Comparison of ENCODE assay signal across 8 cellular contexts in genomic region chr16:74984194-74984669, GRCh38. TPM values are rescaled to one million over a fixed set of nuclear protein-coding genes. Genes with fewer than 3 reads are reported as not detected.
A peak's percentile ranks its signal among the peaks of the same experiment; 100 is the strongest.
DNase-seq lines count a peak whose midpoint lies in the region; ATAC-seq and TF ChIP-seq lines count a peak whose summit lies in the region.

No MANE protein-coding gene starts in this region.

- H3K4me3 ChIP-seq in AG09309 (ENCODE audit: control insufficient read depth, low read depth, low read length) (peak overlapping the region; percentile 92), fibroblast of pulmonary artery (replicated peaks; ENCODE audit: low read depth, low read length) (peak overlapping the region; percentile 100)

- DNase-seq in AG09309 (ENCODE audit: low read depth) (no peak), fibroblast of pulmonary artery (ENCODE audit: low read depth) (peak; percentile 40), progenitor cell of endocrine pancreas (ENCODE audit: low spot score, unreplicated experiment) (peak; percentile 17), mesenteric fat pad (ENCODE audit: low spot score) (no peak), islet precursor cell (no peak), NCI-H2171 (lab: John Stamatoyannopoulos, UW) (no peak)
- DNase-seq in activated CD4-positive, alpha-beta memory T cell treated with anti-CD3 and anti-CD28 coated beads, Interleukin-2, amount 10 ng/mL, durations not matched to agents 7 days and 5 days = peak; percentile 39

- peak; percentile 1 for ATAC-seq in HG02763 (IDR thresholded peaks at IDR 0.05; ENCODE audit: unreplicated experiment)

- H3K4me3 Mint-ChIP-seq in activated CD4-positive, alpha-beta memory T cell treated with anti-CD3 and anti-CD28 coated beads, Interleukin-2, amount 10 ng/mL, durations not matched to agents 7 days and 5 days = peak overlapping the region; percentile 99
- H3K4me3 Mint-ChIP-seq in progenitor cell of endocrine pancreas (ENCODE audit: low read depth) = peak overlapping the region; percentile 89

- H3K9me3 Mint-ChIP-seq in activated CD4-positive, alpha-beta memory T cell treated with anti-CD3 and anti-CD28 coated beads, Interleukin-2, amount 10 ng/mL, durations not matched to agents 7 days and 5 days = no peaks in the 10 kb centered on the region
- no peaks in the 10 kb centered on the region for H3K9me3 Mint-ChIP-seq in progenitor cell of endocrine pancreas (ENCODE audit: low read depth)

- CTCF ChIA-PET in activated CD4-positive, alpha-beta memory T cell treated with anti-CD3 and anti-CD28 coated beads, Interleukin-2, amount 10 ng/mL, durations not matched to agents 7 days and 5 days (lab: Charles Lee) = interaction anchor here (0.8 to 8.8 kb wide), 7 partner anchors 13 to 286 kb away, joined by 3 to 73 read pairs (median 5); partner anchors contain the start of gene ZNRF1

- peak overlapping the region; percentile 86 for H3K27ac Mint-ChIP-seq in activated CD4-positive, alpha-beta memory T cell treated with anti-CD3 and anti-CD28 coated beads, Interleukin-2, amount 10 ng/mL, durations not matched to agents 7 days and 5 days
- peak overlapping the region; percentile 95 for H3K27ac Mint-ChIP-seq in progenitor cell of endocrine pancreas

- TF ChIP-seq CTCF in AG09309 (IDR thresholded peaks at IDR 0.05; ENCODE audit: control insufficient read depth, insufficient read depth, low read depth, low read length, missing control alignments) = no peak
- no peak for TF ChIP-seq CTCF in fibroblast of pulmonary artery (IDR thresholded peaks at IDR 0.05; ENCODE audit: low read length, missing control alignments)
- no peak for TF ChIP-seq CTCF in progenitor cell of endocrine pancreas (IDR thresholded peaks at IDR 0.05; ENCODE audit: unreplicated experiment)

- H3K36me3 Mint-ChIP-seq in activated CD4-positive, alpha-beta memory T cell treated with anti-CD3 and anti-CD28 coated beads, Interleukin-2, amount 10 ng/mL, durations not matched to agents 7 days and 5 days (ENCODE audit: low read depth) = no peaks in the 10 kb centered on the region
- no peaks in the 10 kb centered on the region for H3K36me3 Mint-ChIP-seq in progenitor cell of endocrine pancreas (ENCODE audit: insufficient read depth)

- H3K4me1 Mint-ChIP-seq in activated CD4-positive, alpha-beta memory T cell treated with anti-CD3 and anti-CD28 coated beads, Interleukin-2, amount 10 ng/mL, durations not matched to agents 7 days and 5 days = peaks cover 25% of the 10 kb centered on the region
- H3K4me1 Mint-ChIP-seq in progenitor cell of endocrine pancreas (ENCODE audit: low read depth) = peaks cover 8% of the 10 kb centered on the region

- no peaks in the 10 kb centered on the region for H3K27me3 Mint-ChIP-seq in activated CD4-positive, alpha-beta memory T cell treated with anti-CD3 and anti-CD28 coated beads, Interleukin-2, amount 10 ng/mL, durations not matched to agents 7 days and 5 days
- no peaks in the 10 kb centered on the region for H3K27me3 Mint-ChIP-seq in progenitor cell of endocrine pancreas

- POLR2A ChIA-PET in activated CD4-positive, alpha-beta memory T cell treated with anti-CD3 and anti-CD28 coated beads, Interleukin-2, amount 10 ng/mL, durations not matched to agents 7 days and 5 days (lab: Charles Lee) = interaction anchor here (0.6 to 2.2 kb wide), 12 partner anchors 9 to 664 kb away, joined by 3 to 11 read pairs (median 4); partner anchors contain the start of genes KARS1, MLKL, RFWD3 and TERF2IP

RNA-seq across cellular contexts. Expression of gene WDR59, which starts 0.7 kb away (rescaled TPM):
- total RNA-seq in activated CD4-positive, alpha-beta memory T cell treated with anti-CD3 and anti-CD28 coated beads, Interleukin-2, amount 10 ng/mL, durations not matched to agents 7 days and 5 days = 10 to 100 TPM; 67.1 to 72.3 TPM
- 150 and 154 TPM in 2 replicates for total RNA-seq in progenitor cell of endocrine pancreas
- 47.3 TPM for total RNA-seq in mesenteric fat pad

RNA-seq across cellular contexts. Expression of gene ZNRF1, which starts 14.6 kb away (rescaled TPM):
- 10 to 100 TPM; 22.7 to 25.3 TPM for total RNA-seq in activated CD4-positive, alpha-beta memory T cell treated with anti-CD3 and anti-CD28 coated beads, Interleukin-2, amount 10 ng/mL, durations not matched to agents 7 days and 5 days
- total RNA-seq in progenitor cell of endocrine pancreas = 66.1 and 71.6 TPM in 2 replicates
- total RNA-seq in mesenteric fat pad = 23.5 TPM

Comparison
In these comparisons a context has a peak if more than half of its experiments do, and no peak if none do; other contexts are left out.
1. DNase-seq: peak in activated CD4-positive, alpha-beta memory T cell treated with anti-CD3 and anti-CD28 coated beads, Interleukin-2, amount 10 ng/mL, durations not matched to agents 7 days and 5 days (single experiment), fibroblast of pulmonary artery (single experiment) and progenitor cell of endocrine pancreas (single experiment); none in AG09309 (single experiment), mesenteric fat pad (single experiment), islet precursor cell (single experiment) and NCI-H2171 (single experiment).